ENCODE assay signal across 8 cellular contexts in genomic region chr7:818031-818699, GRCh38. TPM values are rescaled to one million over a fixed set of nuclear protein-coding genes. Genes with fewer than 3 reads are reported as not detected.
DNase-seq lines count a peak whose midpoint lies in the region; ATAC-seq, FAIRE-seq and TF ChIP-seq lines count a peak whose summit lies in the region.

No MANE protein-coding gene starts in this region.

- POLR2A ChIA-PET in CD4-positive, alpha-beta T cell (lab: Charles Lee): interaction anchor here (2.8 to 3.2 kb wide), 2 partner anchors 15 to 58 kb away, joined by 21 to 34 read pairs; partner anchors contain the start of genes GET4 and SUN1

- peaks cover 70% of the 10 kb centered on the region for H3K4me1 Mint-ChIP-seq in CD4-positive, alpha-beta T cell (ENCODE audit: low read depth)

- peak; percentile 43 for TF ChIP-seq CTCF in CD4-positive, alpha-beta T cell (IDR thresholded peaks at IDR 0.05)
- TF ChIP-seq CTCF in HFF-Myc (IDR thresholded peaks at IDR 0.05; ENCODE audit: low read depth, low read length, missing control alignments) (peak; percentile 17), WERI-Rb-1 (IDR thresholded peaks at IDR 0.05; ENCODE audit: low read depth, low read length) (no peak)

- no peaks in the 10 kb centered on the region for H3K9me3 ChIP-seq in CD4-positive, alpha-beta T cell (ENCODE audit: control insufficient read depth, low read length)
- peaks cover 3% of the 10 kb centered on the region for H3K9me3 ChIP-seq in WERI-Rb-1 (ENCODE audit: severe bottlenecking)

- peak overlapping the region; percentile 99 for H3K4me3 Mint-ChIP-seq in CD4-positive, alpha-beta T cell

- H3K9me3 Mint-ChIP-seq in CD4-positive, alpha-beta T cell: no peaks in the 10 kb centered on the region

- peaks cover 49% of the 10 kb centered on the region for H3K36me3 Mint-ChIP-seq in CD4-positive, alpha-beta T cell (ENCODE audit: low read depth)

- FAIRE-seq in urothelium cell line (lab: Jason Lieb, UNC): no peak

- H3K27ac ChIP-seq in CD4-positive, alpha-beta T cell (ENCODE audit: low read depth, low read length): no peak overlapping the region
- H3K27ac ChIP-seq in WERI-Rb-1: no peak overlapping the region
- H3K27ac ChIP-seq in substantia nigra (ENCODE audit: low read depth, low read length, poor library complexity, severe bottlenecking): no peak overlapping the region

- no peaks in the 10 kb centered on the region for H3K27me3 Mint-ChIP-seq in CD4-positive, alpha-beta T cell

- H3K36me3 ChIP-seq in WERI-Rb-1: peaks cover 29% of the 10 kb centered on the region

- intact Hi-C loops in CD4-positive, alpha-beta T cell (cut with DNase I, micrococcal nuclease): loop anchor here (1.0 to 10.0 kb wide), 3 partner anchors 11 to 227 kb away; partner anchors contain the start of genes GET4 (in 1 of the 2) and GPR146 (in 1 of the 2)
- intact Hi-C loops in left cardiac atrium (cut with DNase I): no loop called here

- peak overlapping the region; percentile 98 for H3K27ac Mint-ChIP-seq in CD4-positive, alpha-beta T cell

- DNase-seq in CD4-positive, alpha-beta T cell: no peak
- DNase-seq in HFF-Myc (ENCODE audit: extremely low read depth, low read depth): peak; percentile 94
- DNase-seq in WERI-Rb-1: no peak
- peak; percentile 6 for DNase-seq in left cardiac atrium
- DNase-seq in urothelium cell line (ENCODE audit: low spot score): peak; percentile 54
- no peak for DNase-seq in substantia nigra (lab: John Stamatoyannopoulos, UW)
- no peak for DNase-seq in KG1 (lab: John Stamatoyannopoulos, UW)

- no peak for ATAC-seq in CD4-positive, alpha-beta T cell (ENCODE audit: poor library complexity)
- no peak for ATAC-seq in left cardiac atrium
- no peak for ATAC-seq in HG03571 (IDR thresholded peaks at IDR 0.05; ENCODE audit: unreplicated experiment)

- CTCF ChIA-PET in CD4-positive, alpha-beta T cell (lab: Charles Lee): interaction anchor here (1.5 to 2.0 kb wide), 2 partner anchors 14 to 55 kb away, joined by 6 read pairs; partner anchors contain the start of gene SUN1

- H3K27me3 ChIP-seq in CD4-positive, alpha-beta T cell (ENCODE audit: control insufficient read depth, insufficient read depth, low read length): no peaks in the 10 kb centered on the region
- H3K27me3 ChIP-seq in WERI-Rb-1 (ENCODE audit: insufficient read depth, low read depth, severe bottlenecking): no peaks in the 10 kb centered on the region

- no peak overlapping the region for H3K4me3 ChIP-seq in HFF-Myc (replicated peaks; ENCODE audit: low read depth, low read length)
- peak overlapping the region; percentile 93 for H3K4me3 ChIP-seq in WERI-Rb-1 (ENCODE audit: low read depth, low read length)

RNA-seq across cellular contexts. Expression of gene SUN1, which starts 14.1 kb away (rescaled TPM):
- 100 to 1,000 TPM; 104 to 108 TPM for total RNA-seq in CD4-positive, alpha-beta T cell
- 100 to 1,000 TPM; 124 to 136 TPM for total RNA-seq in left cardiac atrium

RNA-seq across cellular contexts. Expression of gene GET4, which starts 58.2 kb away (rescaled TPM):
- 10 to 100 TPM; 84.4 to 96.4 TPM for total RNA-seq in CD4-positive, alpha-beta T cell
- 10 to 100 TPM; 17.8 to 28.3 TPM for total RNA-seq in left cardiac atrium

Comparison
In these comparisons a context has a peak if more than half of its experiments do, and no peak if none do; other contexts are left out.
1. DNase-seq: peak in HFF-Myc (single experiment), left cardiac atrium (single experiment) and urothelium cell line (single experiment); none in CD4-positive, alpha-beta T cell (0 of 10), WERI-Rb-1 (single experiment), substantia nigra (0 of 49) and KG1 (single experiment).
2. intact Hi-C loops: an anchor here in CD4-positive, alpha-beta T cell (1.0 to 10.0 kb wide); none called in left cardiac atrium.